In genomic region chr10:125101049-125101448, GRCh38 we compare ENCODE assay signal across 25 cellular contexts.
"Had no signal": no experiment of that assay in that cellular context is flagged by ENCODE, and none has a peak within 500 bp of the region (broad histone marks: within the 10 kb centered on the region; RNA-seq: fewer than 3 reads in every experiment).

No MANE protein-coding gene starts in this region.

- DNase-seq: activated CD4-positive, alpha-beta T cell treated with anti-CD3 and anti-CD28 coated beads, Interleukin-2, amount 10 ng/mL, durations not matched to agents 7 days and 5 days; activated CD4-positive, CD25-positive, alpha-beta regulatory T cell treated with anti-CD3 and anti-CD28 coated beads, Interleukin-2, amount 50 U/mL, for 72 hours; activated CD8-positive, alpha-beta memory T cell treated with anti-CD3 and anti-CD28 coated beads, Interleukin-2, amount 10 ng/mL, durations not matched to agents 7 days and 5 days; activated CD8-positive, alpha-beta T cell treated with anti-CD3 and anti-CD28 coated beads for 36 hours; activated naive CD4-positive, alpha-beta T cell treated with Interleukin-2 at 50 U/mL for 16 hours; activated naive CD8-positive, alpha-beta T cell treated with anti-CD3 and anti-CD28 coated beads for 36 hours; activated T-cell treated with anti-CD3 and anti-CD28 coated beads for 4 hours; effector CD4-positive, alpha-beta T cell; heart right ventricle; islet precursor cell; left cardiac atrium; naive B cell; stimulated activated CD4-positive, alpha-beta T cell treated with anti-CD3 and anti-CD28 coated beads, Interleukin-4, amount 100 ng/mL, for 24 hours; T-cell had no signal

- H3K9me3 ChIP-seq: heart right ventricle, ovary, psoas muscle, right atrium auricular region, tibial nerve, vagina had no signal

- H3K4me3 ChIP-seq: heart right ventricle, ovary, psoas muscle, right atrium auricular region, tibial nerve, vagina had no signal

- H3K4me1 Mint-ChIP-seq: activated CD4-positive, alpha-beta T cell treated with anti-CD3 and anti-CD28 coated beads, Interleukin-2, amount 10 ng/mL, durations not matched to agents 7 days and 5 days; activated CD8-positive, alpha-beta memory T cell treated with anti-CD3 and anti-CD28 coated beads, Interleukin-2, amount 10 ng/mL, durations not matched to agents 7 days and 5 days; activated naive CD8-positive, alpha-beta T cell treated with anti-CD3 and anti-CD28 coated beads for 36 hours; naive B cell had no signal

- H3K9me3 Mint-ChIP-seq: activated CD4-positive, alpha-beta T cell treated with anti-CD3 and anti-CD28 coated beads, Interleukin-2, amount 10 ng/mL, durations not matched to agents 7 days and 5 days; activated CD8-positive, alpha-beta T cell treated with anti-CD3 and anti-CD28 coated beads for 36 hours; activated naive CD8-positive, alpha-beta T cell treated with anti-CD3 and anti-CD28 coated beads for 36 hours; dendritic cell treated with granulocyte-macrophage colony-stimulating factor and Interleukin-4, amounts not matched to agents 40 ng/mL and 50 ng/mL, for 4 days; naive B cell; stimulated activated naive CD8-positive, alpha-beta T cell treated with anti-CD3 and anti-CD28 coated beads, Interleukin-15, Interleukin-2, amounts not matched to agents 100 ng/mL and 50 ng/mL, for 24 hours; T-cell; T-helper 2 cell treated with Interferon-gamma antibody and Interleukin-4, amounts not matched to agents 5 μg/mL and 100 μg/mL, for 36 hours had no signal

- H3K27me3 Mint-ChIP-seq: activated CD4-positive, alpha-beta T cell treated with anti-CD3 and anti-CD28 coated beads, Interleukin-2, amount 10 ng/mL, durations not matched to agents 7 days and 5 days; activated CD8-positive, alpha-beta memory T cell treated with anti-CD3 and anti-CD28 coated beads, Interleukin-2, amount 10 ng/mL, durations not matched to agents 7 days and 5 days; activated CD8-positive, alpha-beta T cell treated with anti-CD3 and anti-CD28 coated beads for 36 hours; dendritic cell treated with granulocyte-macrophage colony-stimulating factor and Interleukin-4, amounts not matched to agents 40 ng/mL and 50 ng/mL, for 4 days; T-cell had no signal

- FAIRE-seq: astrocyte, endometrium had no signal

- H3K27ac ChIP-seq: heart right ventricle, ovary, psoas muscle, right atrium auricular region, tibial nerve, vagina, VCaP had no signal

- H3K36me3 Mint-ChIP-seq: activated CD8-positive, alpha-beta memory T cell treated with anti-CD3 and anti-CD28 coated beads, Interleukin-2, amount 10 ng/mL, durations not matched to agents 7 days and 5 days; activated naive CD8-positive, alpha-beta T cell treated with anti-CD3 and anti-CD28 coated beads for 36 hours; naive B cell; T-cell had no signal

- H3K4me3 Mint-ChIP-seq: activated CD4-positive, alpha-beta T cell treated with anti-CD3 and anti-CD28 coated beads, Interleukin-2, amount 10 ng/mL, durations not matched to agents 7 days and 5 days; activated CD8-positive, alpha-beta memory T cell treated with anti-CD3 and anti-CD28 coated beads, Interleukin-2, amount 10 ng/mL, durations not matched to agents 7 days and 5 days; activated CD8-positive, alpha-beta T cell treated with anti-CD3 and anti-CD28 coated beads for 36 hours; activated naive CD8-positive, alpha-beta T cell treated with anti-CD3 and anti-CD28 coated beads for 36 hours; dendritic cell treated with granulocyte-macrophage colony-stimulating factor and Interleukin-4, amounts not matched to agents 40 ng/mL and 50 ng/mL, for 4 days; naive B cell; stimulated activated naive CD8-positive, alpha-beta T cell treated with anti-CD3 and anti-CD28 coated beads, Interleukin-15, Interleukin-2, amounts not matched to agents 100 ng/mL and 50 ng/mL, for 24 hours; T-cell; T-helper 2 cell treated with Interferon-gamma antibody and Interleukin-4, amounts not matched to agents 5 μg/mL and 100 μg/mL, for 36 hours had no signal

- H3K27me3 ChIP-seq: heart right ventricle, ovary, right atrium auricular region, tibial nerve, vagina had no signal

- H3K36me3 ChIP-seq: ovary, vagina had no signal

- H3K27ac Mint-ChIP-seq: activated CD4-positive, alpha-beta T cell treated with anti-CD3 and anti-CD28 coated beads, Interleukin-2, amount 10 ng/mL, durations not matched to agents 7 days and 5 days; activated CD8-positive, alpha-beta memory T cell treated with anti-CD3 and anti-CD28 coated beads, Interleukin-2, amount 10 ng/mL, durations not matched to agents 7 days and 5 days; activated CD8-positive, alpha-beta T cell treated with anti-CD3 and anti-CD28 coated beads for 36 hours; activated naive CD8-positive, alpha-beta T cell treated with anti-CD3 and anti-CD28 coated beads for 36 hours; dendritic cell treated with granulocyte-macrophage colony-stimulating factor and Interleukin-4, amounts not matched to agents 40 ng/mL and 50 ng/mL, for 4 days; naive B cell; stimulated activated naive CD8-positive, alpha-beta T cell treated with anti-CD3 and anti-CD28 coated beads, Interleukin-15, Interleukin-2, amounts not matched to agents 100 ng/mL and 50 ng/mL, for 24 hours; T-cell; T-helper 2 cell treated with Interferon-gamma antibody and Interleukin-4, amounts not matched to agents 5 μg/mL and 100 μg/mL, for 36 hours had no signal
